In genomic region chr2:15769235-15769634, GRCh38 we compare ENCODE assay signal across 27 cellular contexts.
"Had no signal": no experiment of that assay in that cellular context is flagged by ENCODE, and none has a peak within 500 bp of the region (broad histone marks: within the 10 kb centered on the region; RNA-seq: fewer than 3 reads in every experiment).

No MANE protein-coding gene starts in this region.

- H3K4me3 ChIP-seq: adrenal gland, body of pancreas, coronary artery, dorsolateral prefrontal cortex, esophagus muscularis mucosa, gastrocnemius medialis had no signal

- H3K27ac ChIP-seq: adrenal gland, body of pancreas, coronary artery, dorsolateral prefrontal cortex, esophagus muscularis mucosa, foreskin keratinocyte, gastrocnemius medialis had no signal

- DNase-seq: activated CD4-positive, alpha-beta T cell treated with anti-CD3 and anti-CD28 coated beads for 48 hours; activated CD4-positive, alpha-beta T cell treated with anti-CD3 and anti-CD28 coated beads, Interleukin-2, amount 50 U/mL, for 1 hour; activated CD4-positive, alpha-beta T cell treated with anti-CD3 and anti-CD28 coated beads, Interleukin-2, amount 50 U/mL, for 48 hours; activated CD8-positive, alpha-beta memory T cell treated with anti-CD3 and anti-CD28 coated beads for 24 hours; activated CD8-positive, alpha-beta T cell treated with anti-CD3 and anti-CD28 coated beads for 36 hours; activated effector memory CD4-positive, alpha-beta T cell treated with Interleukin-2 at 50 U/mL for 16 hours; activated gamma-delta T cell treated with Interleukin-2 at 50 U/mL for 16 hours; activated naive CD4-positive, alpha-beta T cell treated with anti-CD3 and anti-CD28 coated beads, Interleukin-2, amount 50 U/mL, for 16 hours; activated naive CD4-positive, alpha-beta T cell treated with Interleukin-2 at 50 U/mL for 16 hours; activated naive CD8-positive, alpha-beta T cell treated with anti-CD3 and anti-CD28 coated beads, Interleukin-2, amount 50 U/mL, for 24 hours; activated T-cell treated with anti-CD3 and anti-CD28 coated beads, Interleukin-2, amount 50 U/mL, for 4 hours; adrenal gland; amygdala; body of pancreas; dorsolateral prefrontal cortex; effector memory CD4-positive, alpha-beta T cell; erythroblast; foreskin keratinocyte; gastrocnemius medialis; T-helper 2 cell had no signal

- ATAC-seq: activated CD8-positive, alpha-beta T cell treated with anti-CD3 and anti-CD28 coated beads for 36 hours; activated naive CD8-positive, alpha-beta T cell treated with anti-CD3 and anti-CD28 coated beads, Interleukin-2, amount 50 U/mL, for 24 hours; activated T-cell treated with anti-CD3 and anti-CD28 coated beads, Interleukin-2, amount 50 U/mL, for 4 hours; activated T-helper 17 cell treated with anti-CD3 and anti-CD28 coated beads, Interleukin-2, amount 50 U/mL, for 72 hours; body of pancreas; foreskin keratinocyte; gastrocnemius medialis had no signal

- H3K27me3 ChIP-seq: adrenal gland, body of pancreas, dorsolateral prefrontal cortex, esophagus muscularis mucosa, foreskin keratinocyte, gastrocnemius medialis had no signal

- H3K9me3 Mint-ChIP-seq: activated CD8-positive, alpha-beta T cell treated with anti-CD3 and anti-CD28 coated beads for 36 hours; activated naive CD8-positive, alpha-beta T cell treated with anti-CD3 and anti-CD28 coated beads, Interleukin-2, amount 50 U/mL, for 24 hours; activated T-cell treated with anti-CD3 and anti-CD28 coated beads, Interleukin-2, amount 50 U/mL, for 4 hours; activated T-helper 17 cell treated with anti-CD3 and anti-CD28 coated beads, Interleukin-2, amount 50 U/mL, for 72 hours; central memory CD8-positive, alpha-beta T cell; dendritic cell treated with granulocyte-macrophage colony-stimulating factor and Interleukin-4, amounts not matched to agents 40 ng/mL and 50 ng/mL, for 4 days; WTC11 had no signal

- H3K4me1 ChIP-seq: adrenal gland, esophagus muscularis mucosa, foreskin keratinocyte, gastrocnemius medialis had no signal

- H3K9me3 ChIP-seq: adrenal gland, body of pancreas, esophagus muscularis mucosa, gastrocnemius medialis had no signal

- H3K27me3 Mint-ChIP-seq: activated CD8-positive, alpha-beta T cell treated with anti-CD3 and anti-CD28 coated beads for 36 hours; activated naive CD8-positive, alpha-beta T cell; activated T-helper 17 cell treated with anti-CD3 and anti-CD28 coated beads, Interleukin-2, amount 50 U/mL, for 72 hours; dendritic cell treated with granulocyte-macrophage colony-stimulating factor and Interleukin-4, amounts not matched to agents 40 ng/mL and 50 ng/mL, for 4 days had no signal

- H3K36me3 ChIP-seq: adrenal gland, esophagus muscularis mucosa, gastrocnemius medialis had no signal

- H3K36me3 Mint-ChIP-seq: activated naive CD8-positive, alpha-beta T cell; WTC11 had no signal

- H3K4me1 Mint-ChIP-seq: activated naive CD8-positive, alpha-beta T cell treated with anti-CD3 and anti-CD28 coated beads, Interleukin-2, amount 50 U/mL, for 24 hours; activated T-helper 17 cell treated with anti-CD3 and anti-CD28 coated beads, Interleukin-2, amount 50 U/mL, for 72 hours; central memory CD8-positive, alpha-beta T cell had no signal

- H3K4me3 Mint-ChIP-seq: activated CD8-positive, alpha-beta T cell treated with anti-CD3 and anti-CD28 coated beads for 36 hours; activated naive CD8-positive, alpha-beta T cell; activated naive CD8-positive, alpha-beta T cell treated with anti-CD3 and anti-CD28 coated beads, Interleukin-2, amount 50 U/mL, for 24 hours; activated T-cell treated with anti-CD3 and anti-CD28 coated beads, Interleukin-2, amount 50 U/mL, for 4 hours; activated T-helper 17 cell treated with anti-CD3 and anti-CD28 coated beads, Interleukin-2, amount 50 U/mL, for 72 hours; central memory CD8-positive, alpha-beta T cell; dendritic cell treated with granulocyte-macrophage colony-stimulating factor and Interleukin-4, amounts not matched to agents 40 ng/mL and 50 ng/mL, for 4 days; WTC11 had no signal

- H3K27ac Mint-ChIP-seq: activated CD8-positive, alpha-beta T cell treated with anti-CD3 and anti-CD28 coated beads for 36 hours; activated naive CD8-positive, alpha-beta T cell; activated naive CD8-positive, alpha-beta T cell treated with anti-CD3 and anti-CD28 coated beads, Interleukin-2, amount 50 U/mL, for 24 hours; activated T-helper 17 cell treated with anti-CD3 and anti-CD28 coated beads, Interleukin-2, amount 50 U/mL, for 72 hours; dendritic cell treated with granulocyte-macrophage colony-stimulating factor and Interleukin-4, amounts not matched to agents 40 ng/mL and 50 ng/mL, for 4 days; WTC11 had no signal
